Comparison of ENCODE assay signal across 1 cellular context in genomic region chr5:141590127-141590526, GRCh38.
TF ChIP-seq lines count a peak whose summit lies in the region.

No MANE protein-coding gene starts in this region.

TF ChIP-seq in HepG2, 621 proteins besides CTCF, POLR2A, EP300 and RAD21 (continued from another document and continues in another):
- TF ChIP-seq, protein P1, sequence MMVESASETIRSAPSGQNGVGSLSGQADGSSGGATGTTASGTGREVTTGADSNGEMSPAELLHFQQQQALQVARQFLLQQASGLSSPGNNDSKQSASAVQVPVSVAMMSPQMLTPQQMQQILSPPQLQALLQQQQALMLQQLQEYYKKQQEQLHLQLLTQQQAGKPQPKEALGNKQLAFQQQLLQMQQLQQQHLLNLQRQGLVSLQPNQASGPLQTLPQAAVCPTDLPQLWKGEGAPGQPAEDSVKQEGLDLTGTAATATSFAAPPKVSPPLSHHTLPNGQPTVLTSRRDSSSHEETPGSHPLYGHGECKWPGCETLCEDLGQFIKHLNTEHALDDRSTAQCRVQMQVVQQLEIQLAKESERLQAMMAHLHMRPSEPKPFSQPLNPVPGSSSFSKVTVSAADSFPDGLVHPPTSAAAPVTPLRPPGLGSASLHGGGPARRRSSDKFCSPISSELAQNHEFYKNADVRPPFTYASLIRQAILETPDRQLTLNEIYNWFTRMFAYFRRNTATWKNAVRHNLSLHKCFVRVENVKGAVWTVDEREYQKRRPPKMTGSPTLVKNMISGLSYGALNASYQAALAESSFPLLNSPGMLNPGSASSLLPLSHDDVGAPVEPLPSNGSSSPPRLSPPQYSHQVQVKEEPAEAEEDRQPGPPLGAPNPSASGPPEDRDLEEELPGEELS (CRISPR knock-in tag; IDR thresholded peaks at IDR 0.05), result peak; percentile 78
- TF ChIP-seq CREB1 (IDR thresholded peaks at IDR 0.05) (no peak), CREB1 (CRISPR knock-in tag; IDR thresholded peaks at IDR 0.05) (peak; percentile 55), ZNF362 (CRISPR knock-in tag; IDR thresholded peaks at IDR 0.05; ENCODE audit: borderline replicate concordance) (no peak), NCOA1 (CRISPR knock-in tag; IDR thresholded peaks at IDR 0.05) (no peak), ZFX (CRISPR knock-in tag; IDR thresholded peaks at IDR 0.05; ENCODE audit: low read depth) (no peak), FOXA3 (CRISPR knock-in tag; IDR thresholded peaks at IDR 0.05) (peak; percentile 79), MAFG (CRISPR knock-in tag; IDR thresholded peaks at IDR 0.05) (no peak), ZNF343 (CRISPR knock-in tag; IDR thresholded peaks at IDR 0.05) (no peak), ZNF629 (CRISPR knock-in tag; conservative IDR thresholded peaks at IDR 0.05) (no peak), HNF4G (IDR thresholded peaks at IDR 0.05; ENCODE audit: borderline replicate concordance, low read depth, low read length) (peak; percentile 81), HNF4G (CRISPR knock-in tag; IDR thresholded peaks at IDR 0.05; ENCODE audit: borderline replicate concordance, low read depth) (peak; percentile 68; the same call in 1 of the 2 replicates), ZNF713 (CRISPR knock-in tag; IDR thresholded peaks at IDR 0.05) (no peak), ZNF644 (CRISPR knock-in tag; IDR thresholded peaks at IDR 0.05; ENCODE audit: low read depth) (peak; percentile 79), KAT8 (CRISPR knock-in tag; IDR thresholded peaks at IDR 0.05) (no peak), ZNF512 (CRISPR knock-in tag; IDR thresholded peaks at IDR 0.05) (no peak), NFIB (CRISPR knock-in tag; IDR thresholded peaks at IDR 0.05; ENCODE audit: borderline replicate concordance) (no peak), ZNF121 (CRISPR knock-in tag; IDR thresholded peaks at IDR 0.05) (no peak), EED (CRISPR knock-in tag; IDR thresholded peaks at IDR 0.05) (no peak), ZNF292 (CRISPR knock-in tag; IDR thresholded peaks at IDR 0.05; ENCODE audit: borderline replicate concordance, low read depth) (peak; percentile 18; the same call in 1 of the 2 replicates), ELF4 (CRISPR knock-in tag; IDR thresholded peaks at IDR 0.05; ENCODE audit: borderline replicate concordance) (no peak), ZNF264 (CRISPR knock-in tag; IDR thresholded peaks at IDR 0.05) (0 out of 2 replicates have a peak, but pooled peaks have one; percentile 9), ZNF598 (CRISPR knock-in tag; IDR thresholded peaks at IDR 0.05; ENCODE audit: borderline replicate concordance) (no peak), ZNF414 (CRISPR knock-in tag; IDR thresholded peaks at IDR 0.05) (no peak), GABPB1 (CRISPR knock-in tag; IDR thresholded peaks at IDR 0.05) (no peak), NBN (conservative IDR thresholded peaks at IDR 0.05) (no peak), KDM4B (CRISPR knock-in tag; IDR thresholded peaks at IDR 0.05) (no peak), FOXO1 (CRISPR knock-in tag; IDR thresholded peaks at IDR 0.05) (peak; percentile 36; the same call in 1 of the 2 replicates), ZNF678 (CRISPR knock-in tag; IDR thresholded peaks at IDR 0.05) (no peak), CC2D1A (CRISPR knock-in tag; IDR thresholded peaks at IDR 0.05) (no peak), ZNF441 (CRISPR knock-in tag; IDR thresholded peaks at IDR 0.05; ENCODE audit: borderline replicate concordance) (no peak), SNAI1 (CRISPR knock-in tag; IDR thresholded peaks at IDR 0.05; ENCODE audit: borderline replicate concordance) (no peak), PCBP2 (optimal IDR thresholded peaks at IDR 0.05; ENCODE audit: low read depth, low read length, poor library complexity, severe bottlenecking) (no peak), ZNF280B (CRISPR knock-in tag; IDR thresholded peaks at IDR 0.05; ENCODE audit: borderline replicate concordance) (no peak), HNF4A (CRISPR knock-in tag; IDR thresholded peaks at IDR 0.05) (peak; percentile 94), FOXJ3 (CRISPR knock-in tag; IDR thresholded peaks at IDR 0.05; ENCODE audit: borderline replicate concordance) (peak; percentile 78; the same call in 1 of the 2 replicates), ZNF510 (CRISPR knock-in tag; IDR thresholded peaks at IDR 0.05; ENCODE audit: low read depth) (no peak), KDM6A (CRISPR knock-in tag; IDR thresholded peaks at IDR 0.05; ENCODE audit: low read depth) (peak; percentile 39; the same call in 1 of the 2 replicates), CBFB (CRISPR knock-in tag; IDR thresholded peaks at IDR 0.05) (no peak), ZBTB42 (CRISPR knock-in tag; IDR thresholded peaks at IDR 0.05) (no peak), ZMYM3 (CRISPR knock-in tag; IDR thresholded peaks at IDR 0.05) (0 out of 2 replicates have a peak, but pooled peaks have one; percentile 28), ZNF20 (CRISPR knock-in tag; IDR thresholded peaks at IDR 0.05) (no peak)
- TF ChIP-seq, protein P2, sequence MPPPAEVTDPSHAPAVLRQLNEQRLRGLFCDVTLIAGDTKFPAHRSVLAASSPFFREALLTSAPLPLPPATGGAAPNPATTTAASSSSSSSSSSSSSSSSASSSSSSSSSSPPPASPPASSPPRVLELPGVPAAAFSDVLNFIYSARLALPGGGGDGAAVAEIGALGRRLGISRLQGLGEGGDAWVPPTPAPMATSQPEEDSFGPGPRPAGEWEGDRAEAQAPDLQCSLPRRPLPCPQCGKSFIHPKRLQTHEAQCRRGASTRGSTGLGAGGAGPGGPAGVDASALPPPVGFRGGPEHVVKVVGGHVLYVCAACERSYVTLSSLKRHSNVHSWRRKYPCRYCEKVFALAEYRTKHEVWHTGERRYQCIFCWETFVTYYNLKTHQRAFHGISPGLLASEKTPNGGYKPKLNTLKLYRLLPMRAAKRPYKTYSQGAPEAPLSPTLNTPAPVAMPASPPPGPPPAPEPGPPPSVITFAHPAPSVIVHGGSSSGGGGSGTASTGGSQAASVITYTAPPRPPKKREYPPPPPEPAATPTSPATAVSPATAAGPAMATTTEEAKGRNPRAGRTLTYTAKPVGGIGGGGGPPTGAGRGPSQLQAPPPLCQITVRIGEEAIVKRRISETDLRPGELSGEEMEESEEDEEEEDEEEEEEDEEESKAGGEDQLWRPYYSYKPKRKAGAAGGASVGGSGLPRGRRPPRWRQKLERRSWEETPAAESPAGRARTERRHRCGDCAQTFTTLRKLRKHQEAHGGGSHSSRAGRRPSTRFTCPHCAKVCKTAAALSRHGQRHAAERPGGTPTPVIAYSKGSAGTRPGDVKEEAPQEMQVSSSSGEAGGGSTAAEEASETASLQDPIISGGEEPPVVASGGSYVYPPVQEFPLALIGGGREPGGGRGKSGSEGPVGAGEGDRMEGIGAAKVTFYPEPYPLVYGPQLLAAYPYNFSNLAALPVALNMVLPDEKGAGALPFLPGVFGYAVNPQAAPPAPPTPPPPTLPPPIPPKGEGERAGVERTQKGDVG (CRISPR knock-in tag; IDR thresholded peaks at IDR 0.05; ENCODE audit: borderline replicate concordance), result no peak
- TF ChIP-seq, protein P3, sequence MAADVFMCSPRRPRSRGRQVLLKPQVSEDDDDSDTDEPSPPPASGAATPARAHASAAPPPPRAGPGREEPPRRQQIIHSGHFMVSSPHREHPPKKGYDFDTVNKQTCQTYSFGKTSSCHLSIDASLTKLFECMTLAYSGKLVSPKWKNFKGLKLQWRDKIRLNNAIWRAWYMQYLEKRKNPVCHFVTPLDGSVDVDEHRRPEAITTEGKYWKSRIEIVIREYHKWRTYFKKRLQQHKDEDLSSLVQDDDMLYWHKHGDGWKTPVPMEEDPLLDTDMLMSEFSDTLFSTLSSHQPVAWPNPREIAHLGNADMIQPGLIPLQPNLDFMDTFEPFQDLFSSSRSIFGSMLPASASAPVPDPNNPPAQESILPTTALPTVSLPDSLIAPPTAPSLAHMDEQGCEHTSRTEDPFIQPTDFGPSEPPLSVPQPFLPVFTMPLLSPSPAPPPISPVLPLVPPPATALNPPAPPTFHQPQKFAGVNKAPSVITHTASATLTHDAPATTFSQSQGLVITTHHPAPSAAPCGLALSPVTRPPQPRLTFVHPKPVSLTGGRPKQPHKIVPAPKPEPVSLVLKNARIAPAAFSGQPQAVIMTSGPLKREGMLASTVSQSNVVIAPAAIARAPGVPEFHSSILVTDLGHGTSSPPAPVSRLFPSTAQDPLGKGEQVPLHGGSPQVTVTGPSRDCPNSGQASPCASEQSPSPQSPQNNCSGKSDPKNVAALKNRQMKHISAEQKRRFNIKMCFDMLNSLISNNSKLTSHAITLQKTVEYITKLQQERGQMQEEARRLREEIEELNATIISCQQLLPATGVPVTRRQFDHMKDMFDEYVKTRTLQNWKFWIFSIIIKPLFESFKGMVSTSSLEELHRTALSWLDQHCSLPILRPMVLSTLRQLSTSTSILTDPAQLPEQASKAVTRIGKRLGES (CRISPR knock-in tag; IDR thresholded peaks at IDR 0.05; ENCODE audit: borderline replicate concordance), result no peak
- TF ChIP-seq, protein P4, sequence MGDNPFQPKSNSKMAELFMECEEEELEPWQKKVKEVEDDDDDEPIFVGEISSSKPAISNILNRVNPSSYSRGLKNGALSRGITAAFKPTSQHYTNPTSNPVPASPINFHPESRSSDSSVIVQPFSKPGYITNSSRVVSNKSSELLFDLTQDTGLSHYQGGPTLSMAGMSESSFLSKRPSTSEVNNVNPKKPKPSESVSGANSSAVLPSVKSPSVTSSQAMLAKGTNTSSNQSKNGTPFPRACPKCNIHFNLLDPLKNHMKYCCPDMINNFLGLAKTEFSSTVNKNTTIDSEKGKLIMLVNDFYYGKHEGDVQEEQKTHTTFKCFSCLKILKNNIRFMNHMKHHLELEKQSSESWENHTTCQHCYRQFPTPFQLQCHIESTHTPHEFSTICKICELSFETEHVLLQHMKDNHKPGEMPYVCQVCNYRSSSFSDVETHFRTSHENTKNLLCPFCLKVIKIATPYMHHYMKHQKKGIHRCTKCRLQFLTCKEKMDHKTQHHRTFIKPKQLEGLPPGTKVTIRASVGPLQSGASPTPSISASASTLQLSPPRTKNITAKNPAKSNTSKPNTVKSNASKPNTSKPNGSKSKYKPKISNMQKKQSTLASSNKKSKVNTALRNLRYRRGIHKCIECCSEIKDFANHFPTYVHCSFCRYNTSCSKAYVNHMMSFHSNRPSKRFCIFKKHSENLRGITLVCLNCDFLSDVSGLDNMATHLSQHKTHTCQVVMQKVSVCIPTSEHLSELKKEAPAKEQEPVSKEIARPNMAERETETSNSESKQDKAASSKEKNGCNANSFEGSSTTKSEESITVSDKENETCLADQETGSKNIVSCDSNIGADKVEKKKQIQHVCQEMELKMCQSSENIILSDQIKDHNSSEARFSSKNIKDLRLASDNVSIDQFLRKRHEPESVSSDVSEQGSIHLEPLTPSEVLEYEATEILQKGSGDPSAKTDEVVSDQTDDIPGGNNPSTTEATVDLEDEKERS (CRISPR knock-in tag; IDR thresholded peaks at IDR 0.05), result 0 out of 2 replicates have a peak, but pooled peaks have one; percentile 51
- TF ChIP-seq, protein P5, sequence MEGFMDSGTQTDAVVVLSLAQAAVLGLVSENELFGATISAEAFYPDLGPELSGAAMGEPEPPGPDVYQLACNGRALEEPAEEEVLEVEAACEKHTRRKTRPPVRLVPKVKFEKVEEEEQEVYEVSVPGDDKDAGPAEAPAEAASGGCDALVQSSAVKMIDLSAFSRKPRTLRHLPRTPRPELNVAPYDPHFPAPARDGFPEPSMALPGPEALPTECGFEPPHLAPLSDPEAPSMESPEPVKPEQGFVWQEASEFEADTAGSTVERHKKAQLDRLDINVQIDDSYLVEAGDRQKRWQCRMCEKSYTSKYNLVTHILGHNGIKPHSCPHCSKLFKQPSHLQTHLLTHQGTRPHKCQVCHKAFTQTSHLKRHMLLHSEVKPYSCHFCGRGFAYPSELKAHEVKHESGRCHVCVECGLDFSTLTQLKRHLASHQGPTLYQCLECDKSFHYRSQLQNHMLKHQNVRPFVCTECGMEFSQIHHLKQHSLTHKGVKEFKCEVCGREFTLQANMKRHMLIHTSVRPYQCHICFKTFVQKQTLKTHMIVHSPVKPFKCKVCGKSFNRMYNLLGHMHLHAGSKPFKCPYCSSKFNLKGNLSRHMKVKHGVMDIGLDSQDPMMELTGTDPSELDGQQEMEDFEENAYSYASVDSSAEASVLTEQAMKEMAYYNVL (CRISPR knock-in tag; IDR thresholded peaks at IDR 0.05; ENCODE audit: borderline replicate concordance), result no peak
- TF ChIP-seq, protein P6, sequence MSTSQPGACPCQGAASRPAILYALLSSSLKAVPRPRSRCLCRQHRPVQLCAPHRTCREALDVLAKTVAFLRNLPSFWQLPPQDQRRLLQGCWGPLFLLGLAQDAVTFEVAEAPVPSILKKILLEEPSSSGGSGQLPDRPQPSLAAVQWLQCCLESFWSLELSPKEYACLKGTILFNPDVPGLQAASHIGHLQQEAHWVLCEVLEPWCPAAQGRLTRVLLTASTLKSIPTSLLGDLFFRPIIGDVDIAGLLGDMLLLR (CRISPR knock-in tag; IDR thresholded peaks at IDR 0.05), result no peak
